ENCODE assay signal across 23 cellular contexts in genomic region chr4:133812954-133813353, GRCh38.
A peak's percentile ranks its signal among the peaks of the same experiment; 100 is the strongest.
DNase-seq lines count a peak whose midpoint lies in the region; ATAC-seq, FAIRE-seq and TF ChIP-seq lines count a peak whose summit lies in the region.
"Had no signal": no experiment of that assay in that cellular context is flagged by ENCODE, and none has a peak within 500 bp of the region (broad histone marks: within the 10 kb centered on the region; RNA-seq: fewer than 3 reads in every experiment).

No MANE protein-coding gene starts in this region.

- H3K27ac ChIP-seq in HepG2 (ENCODE audit: extremely low read length, insufficient read depth, low read length) (no peak overlapping the region), right lobe of liver (no peak overlapping the region), IMR-90 (ENCODE audit: insufficient read depth, low read length) (no peak overlapping the region), neuronal stem cell (replicated peaks; ENCODE audit: low read length) (no peak overlapping the region), transverse colon (no peak overlapping the region)
- H3K27ac ChIP-seq: 22Rv1, BLaER1 had no signal

- H3K4me1 ChIP-seq in HepG2 (ENCODE audit: insufficient read depth, low read length) (no peaks in the 10 kb centered on the region), right lobe of liver (no peaks in the 10 kb centered on the region), IMR-90 (ENCODE audit: control insufficient read depth, insufficient read depth, low read length) (no peaks in the 10 kb centered on the region), neuronal stem cell (ENCODE audit: control insufficient read depth in 2 of 2, insufficient read depth in 1 of 2, low read depth in 1 of 2, low read length in 2 of 2) (peaks cover 0 to 7% of the 10 kb centered on the region in 2 donors), transverse colon (no peaks in the 10 kb centered on the region)
- H3K4me1 ChIP-seq: BE2C had no signal

- H2BK20ac ChIP-seq in IMR-90 (ENCODE audit: low read depth, low read length): no peak overlapping the region

- H2BK5ac ChIP-seq in IMR-90 (ENCODE audit: low read depth, low read length, poor library complexity, severe bottlenecking) (no peak overlapping the region), neuronal stem cell (ENCODE audit: low read length) (no peak overlapping the region)

- H3K14ac ChIP-seq in IMR-90 (replicated peaks; ENCODE audit: low read depth, low read length) (no peak overlapping the region), neuronal stem cell (ENCODE audit: low read length) (no peak overlapping the region)

- in situ Hi-C loops in HepG2 (cut with HindIII; ENCODE audit: extremely low pct_ligation_motif_present, low pct_unique_long_range_greater_than_20kb) (no loop called here), IMR-90 (cut with MboI; ENCODE audit: low sequenced_read_pairs) (no loop called here), transverse colon (cut with MboI; ENCODE audit: low pct_ligation_motif_present in 1 of 4, low pct_unique_long_range_greater_than_20kb in 1 of 4, low sequenced_read_pairs in 3 of 4) (no loop called here)

- TF ChIP-seq CTCF in HepG2 (CRISPR knock-in tag; IDR thresholded peaks at IDR 0.05) (no peak), right lobe of liver (IDR thresholded peaks at IDR 0.05) (no peak), IMR-90 (conservative IDR thresholded peaks at IDR 0.05; ENCODE audit: low read depth, low read length) (no peak), transverse colon (IDR thresholded peaks at IDR 0.05) (no peak)

- intact Hi-C loops in HepG2 (cut with micrococcal nuclease; ENCODE audit: unreplicated experiment): no loop called here
- intact Hi-C loops in right lobe of liver (cut with DNase I): no loop called here
- intact Hi-C loops in IMR-90 (cut with micrococcal nuclease): no loop called here
- intact Hi-C loops in transverse colon (cut with DNase I; ENCODE audit: low total_unique reads): no loop called here

- H2AK9ac ChIP-seq in IMR-90 (replicated peaks; ENCODE audit: low read depth, low read length, poor library complexity): no peak overlapping the region

- H3K9me3 ChIP-seq in HepG2 (ENCODE audit: low read length) (peaks cover 3% of the 10 kb centered on the region; the same call in 1 of the 2 replicates), right lobe of liver (no peaks in the 10 kb centered on the region), IMR-90 (ENCODE audit: control insufficient read depth, insufficient read depth, low read length) (no peaks in the 10 kb centered on the region), neuronal stem cell (replicated peaks in 1 of 2; ENCODE audit: control insufficient read depth in 2 of 2, insufficient read depth in 1 of 2, low read depth in 1 of 2, low read length in 2 of 2) (peaks cover 0 to 2% of the 10 kb centered on the region in 2 donors), transverse colon (no peaks in the 10 kb centered on the region)
- H3K9me3 ChIP-seq: BE2C had no signal

- POLR2A ChIA-PET in HepG2 (lab: Yijun Ruan, JAX): no interaction called here
- POLR2A ChIA-PET in IMR-90 (lab: Charles Lee; ENCODE audit: unreplicated experiment): no interaction called here

- TF ChIP-seq RAD21 in HepG2 (CRISPR knock-in tag; IDR thresholded peaks at IDR 0.05) (no peak), IMR-90 (IDR thresholded peaks at IDR 0.05; ENCODE audit: low read length) (no peak)

- H2BK12ac ChIP-seq in neuronal stem cell (ENCODE audit: low read length): no peak overlapping the region

- H2AFZ ChIP-seq in HepG2 (ENCODE audit: low read length) (no peak overlapping the region), IMR-90 (replicated peaks; ENCODE audit: low read length, poor library complexity) (no peak overlapping the region), neuronal stem cell (ENCODE audit: low read length) (peak overlapping the region; percentile 64)

- no peak overlapping the region for H3K56ac ChIP-seq in IMR-90 (ENCODE audit: extremely low read depth, insufficient read depth, low read length)

- H3K9ac ChIP-seq in HepG2 (ENCODE audit: insufficient read depth, low read depth, low read length) (no peak overlapping the region), IMR-90 (ENCODE audit: low read depth, low read length) (no peak overlapping the region), neuronal stem cell (ENCODE audit: low read depth, low read length, poor library complexity) (no peak overlapping the region)
- H3K9ac ChIP-seq: BLaER1 had no signal

- H3K18ac ChIP-seq in IMR-90 (ENCODE audit: low read depth, low read length): no peak overlapping the region
- H3K18ac ChIP-seq in neuronal stem cell (ENCODE audit: low read length): no peak overlapping the region

- FAIRE-seq in HepG2 (lab: Jason Lieb, UNC): no peak
- FAIRE-seq: G401.6, GM12891, GM19239 had no signal

- no peak for ATAC-seq in HepG2
- ATAC-seq in right lobe of liver: no peak
- ATAC-seq in IMR-90 (ENCODE audit: low read depth): no peak
- no peak for ATAC-seq in HG03565 (IDR thresholded peaks at IDR 0.05; ENCODE audit: unreplicated experiment)

- H3K36me3 ChIP-seq in HepG2 (replicated peaks in 1 of 2; ENCODE audit: control insufficient read depth in 1 of 2, insufficient read depth in 2 of 2, low read length in 2 of 2): no peaks in the 10 kb centered on the region
- H3K36me3 ChIP-seq in right lobe of liver: no peaks in the 10 kb centered on the region
- no peaks in the 10 kb centered on the region for H3K36me3 ChIP-seq in IMR-90 (ENCODE audit: control insufficient read depth, insufficient read depth, low read length)
- H3K36me3 ChIP-seq in neuronal stem cell (replicated peaks in 1 of 2; ENCODE audit: control insufficient read depth in 2 of 2, insufficient read depth in 2 of 2, low read length in 2 of 2): no peaks in the 10 kb centered on the region
- H3K36me3 ChIP-seq in transverse colon: no peaks in the 10 kb centered on the region
- H3K36me3 ChIP-seq: BE2C, BLaER1 had no signal

- H2BK120ac ChIP-seq in IMR-90 (ENCODE audit: low read depth, low read length): no peak overlapping the region
- no peak overlapping the region for H2BK120ac ChIP-seq in neuronal stem cell (ENCODE audit: low read depth, low read length)

- TF ChIP-seq POLR2A in HepG2 (IDR thresholded peaks at IDR 0.05; ENCODE audit: insufficient read depth in 1 of 2, low read depth in 2 of 2, low read length in 2 of 2) (no peak), right lobe of liver (IDR thresholded peaks at IDR 0.05) (no peak), IMR-90 (IDR thresholded peaks at IDR 0.05; ENCODE audit: low read depth, low read length) (no peak), transverse colon (IDR thresholded peaks at IDR 0.05) (no peak)

- no peaks in the 10 kb centered on the region for H3K27me3 ChIP-seq in HepG2 (ENCODE audit: control insufficient read depth in 1 of 2, insufficient read depth in 2 of 2, low read length in 2 of 2)
- H3K27me3 ChIP-seq in right lobe of liver: no peaks in the 10 kb centered on the region
- H3K27me3 ChIP-seq in IMR-90 (ENCODE audit: control insufficient read depth, insufficient read depth, low read length): no peaks in the 10 kb centered on the region
- no peaks in the 10 kb centered on the region for H3K27me3 ChIP-seq in neuronal stem cell (ENCODE audit: control insufficient read depth in 3 of 3, insufficient read depth in 3 of 3, low read depth in 1 of 3, low read length in 3 of 3)
- no peaks in the 10 kb centered on the region for H3K27me3 ChIP-seq in transverse colon
- H3K27me3 ChIP-seq: BE2C, BLaER1 had no signal

- H2BK15ac ChIP-seq in IMR-90 (ENCODE audit: low read depth, low read length) (no peak overlapping the region), neuronal stem cell (ENCODE audit: low read length) (no peak overlapping the region)

- H2AK5ac ChIP-seq in IMR-90 (ENCODE audit: low read depth, low read length) (no peak overlapping the region), neuronal stem cell (ENCODE audit: low read depth, low read length) (no peak overlapping the region)

- TF ChIP-seq EP300 in HepG2 (IDR thresholded peaks at IDR 0.05; ENCODE audit: low read depth in 2 of 2, low read length in 2 of 2) (no peak), HepG2 (CRISPR knock-in tag; IDR thresholded peaks at IDR 0.05; ENCODE audit: borderline replicate concordance) (no peak), transverse colon (IDR thresholded peaks at IDR 0.05; ENCODE audit: low read depth) (no peak)

- DNase-seq in HepG2 (ENCODE audit: low spot score) (no peak), right lobe of liver (no peak), IMR-90 (no peak), neuronal stem cell (ENCODE audit: low spot score) (no peak), transverse colon (no peak)
- DNase-seq: ACHN; C1 segment of cervical spinal cord; CD4-positive, alpha-beta memory T cell; CD4-positive, CD25-positive, alpha-beta regulatory T cell; CD8-positive, alpha-beta memory T cell; COR-L47; DMS 273 treated with DMSO at 0.1 percent for 48 hours; DMS153; DMS53; DMS79; GF-D8 had no signal

- no peaks in the 10 kb centered on the region for H4K20me1 ChIP-seq in HepG2 (ENCODE audit: insufficient read depth, low read length)
- no peaks in the 10 kb centered on the region for H4K20me1 ChIP-seq in IMR-90 (ENCODE audit: insufficient read depth, low read length)
- H4K20me1 ChIP-seq: BLaER1 had no signal

- H3K4me2 ChIP-seq in HepG2 (ENCODE audit: low read depth, low read length) (no peak overlapping the region), IMR-90 (ENCODE audit: low read depth, low read length) (no peak overlapping the region), neuronal stem cell (ENCODE audit: insufficient read depth, low read length, poor library complexity, severe bottlenecking) (no peak overlapping the region)
- H3K4me2 ChIP-seq: BLaER1 had no signal

- H3K79me1 ChIP-seq in IMR-90 (ENCODE audit: low read depth in 1 of 2, low read length in 2 of 2): no peaks in the 10 kb centered on the region
- H3K79me1 ChIP-seq in neuronal stem cell (ENCODE audit: low read depth, low read length): no peaks in the 10 kb centered on the region

- H3K79me2 ChIP-seq in HepG2 (ENCODE audit: insufficient read depth, low read length): no peaks in the 10 kb centered on the region

- WGBS in HepG2 (ENCODE audit: low lambda C conversion rate): 8% methylated on average over 2 of the region's 2 CpGs
- 0% methylated on average over 2 of the region's 2 CpGs for WGBS in right lobe of liver (ENCODE audit: insufficient coverage, low coverage, low lambda C conversion rate, missing lambda C conversion rate)
- WGBS in IMR-90 (ENCODE audit: extremely low coverage in 2 of 2, insufficient read length in 1 of 2), 2 experiments: no CpG with 5 or more reads among the region's 2 CpGs
- WGBS in neuronal stem cell (ENCODE audit: extremely low coverage in 2 of 2, insufficient read length in 2 of 2, insufficient replicate concordance in 1 of 2), 2 donors: no CpG with 5 or more reads among the region's 2 CpGs
- WGBS in transverse colon (ENCODE audit: low coverage in 1 of 2), 2 donors: 35 to 52% methylated on average over 2 of the region's 2 CpGs

- H4K8ac ChIP-seq in IMR-90 (ENCODE audit: low read depth in 2 of 2, low read length in 2 of 2) (no peak overlapping the region), neuronal stem cell (ENCODE audit: low read depth, low read length) (no peak overlapping the region)

- dilution Hi-C loops in IMR-90 (cut with HindIII; ENCODE audit: low sequenced_read_pairs, unreplicated experiment): no loop called here

- no peak overlapping the region for H4K5ac ChIP-seq in IMR-90 (ENCODE audit: low read depth, low read length)

- H3K23ac ChIP-seq in IMR-90 (ENCODE audit: low read depth, low read length): no peak overlapping the region
- no peak overlapping the region for H3K23ac ChIP-seq in neuronal stem cell (ENCODE audit: low read depth, low read length, poor library complexity)

- H3K4ac ChIP-seq in IMR-90 (ENCODE audit: low read depth, low read length) (no peak overlapping the region), neuronal stem cell (ENCODE audit: low read length) (no peak overlapping the region)

- CTCF ChIA-PET in HepG2 (lab: Yijun Ruan, JAX; ENCODE audit: low intra/inter-chr PET ratio, low total read pairs) (no interaction called here), IMR-90 (lab: Yijun Ruan, JAX) (no interaction called here)

- BruUV-seq in HepG2 (replicated peaks; lab: Mats Ljungman, UMichigan) (no TSS peak), IMR-90 (replicated peaks; lab: Mats Ljungman, UMichigan) (no TSS peak)

- H3K9me1 ChIP-seq in IMR-90 (ENCODE audit: insufficient read depth, low read length): no peaks in the 10 kb centered on the region

- no peak overlapping the region for H3K4me3 ChIP-seq in HepG2 (replicated peaks in 1 of 3; ENCODE audit: insufficient read depth in 1 of 3, low read depth in 2 of 3, low read length in 3 of 3)
- H3K4me3 ChIP-seq in right lobe of liver: no peak overlapping the region
- no peak overlapping the region for H3K4me3 ChIP-seq in IMR-90 (ENCODE audit: insufficient read depth, low read depth, low read length)
- H3K4me3 ChIP-seq in neuronal stem cell (ENCODE audit: low read length in 2 of 2): no peak overlapping the region
- no peak overlapping the region for H3K4me3 ChIP-seq in transverse colon
- H3K4me3 ChIP-seq: BLaER1 had no signal

- H4K91ac ChIP-seq in IMR-90 (ENCODE audit: insufficient read depth, low read depth, low read length): no peak overlapping the region
- H4K91ac ChIP-seq in neuronal stem cell (ENCODE audit: low read depth, low read length, poor library complexity): no peak overlapping the region
